ENCODE assay signal across 14 cellular contexts in genomic region chr22:45834795-45835194, GRCh38.
A peak's percentile ranks its signal among the peaks of the same experiment; 100 is the strongest.
DNase-seq lines count a peak whose midpoint lies in the region; ATAC-seq, FAIRE-seq and TF ChIP-seq lines count a peak whose summit lies in the region.
"Had no signal": no experiment of that assay in that cellular context is flagged by ENCODE, and none has a peak within 500 bp of the region (broad histone marks: within the 10 kb centered on the region; RNA-seq: fewer than 3 reads in every experiment).

No MANE protein-coding gene starts in this region.

- FAIRE-seq in frontal cortex (lab: Jason Lieb, UNC), result no peak
- FAIRE-seq: A549, GM12891, GM19239 had no signal

- intact Hi-C loops in CD4-positive, alpha-beta memory T cell (cut with micrococcal nuclease), result no loop called here

- H3K27ac ChIP-seq in BLaER1 treated with 17β-estradiol and CSF1 and Interleukin-3, amounts not matched to agents 10 nM and 100 nM, result no peak overlapping the region
- H3K27ac ChIP-seq in DND-41 (ENCODE audit: low read length), result no peak overlapping the region
- H3K27ac ChIP-seq in trophoblast cell (ENCODE audit: low read depth, low read length), result no peak overlapping the region
- H3K27ac ChIP-seq in CD4-positive, alpha-beta memory T cell (ENCODE audit: low read depth, low read length), result no peak overlapping the region
- H3K27ac ChIP-seq: A549 had no signal

- H3K23ac ChIP-seq in trophoblast cell (ENCODE audit: low read length), result no peak overlapping the region

- no peak overlapping the region for H3K4me3 Mint-ChIP-seq in CD4-positive, alpha-beta memory T cell
- H3K4me3 Mint-ChIP-seq: CD4-positive, CD25-positive, alpha-beta regulatory T cell had no signal

- H3K4me1 Mint-ChIP-seq in CD4-positive, alpha-beta memory T cell, result peaks cover 0 to 4% (median 0%) of the 10 kb centered on the region in 4 donors

- H2AFZ ChIP-seq in DND-41 (ENCODE audit: low read depth, low read length) (no peak overlapping the region), trophoblast cell (ENCODE audit: insufficient read depth, low read length, poor library complexity) (no peak overlapping the region)

- peaks cover 2% of the 10 kb centered on the region for H3K79me1 ChIP-seq in trophoblast cell (ENCODE audit: low read length)

- no peaks in the 10 kb centered on the region for H3K27me3 ChIP-seq in BLaER1 treated with 17β-estradiol and CSF1 and Interleukin-3, amounts not matched to agents 10 nM and 100 nM
- H3K27me3 ChIP-seq in DND-41 (ENCODE audit: insufficient read depth, low read length, poor library complexity) (no peaks in the 10 kb centered on the region), trophoblast cell (ENCODE audit: insufficient read depth, low read length) (no peaks in the 10 kb centered on the region)
- H3K27me3 ChIP-seq in CD4-positive, alpha-beta memory T cell (ENCODE audit: insufficient read depth, low read length), result no peaks in the 10 kb centered on the region
- H3K27me3 ChIP-seq: BE2C had no signal

- peaks cover 33 to 37% of the 10 kb centered on the region in 2 donors for H3K36me3 Mint-ChIP-seq in CD4-positive, alpha-beta memory T cell

- ATAC-seq in DND-41 (ENCODE audit: insufficient read depth, low read depth), result peak; percentile 65
- ATAC-seq: A549, HCT116 had no signal

- H4K12ac ChIP-seq in trophoblast cell (ENCODE audit: low read depth, low read length), result peak overlapping the region; percentile 32

- no peaks in the 10 kb centered on the region for H3K27me3 Mint-ChIP-seq in CD4-positive, alpha-beta memory T cell
- H3K27me3 Mint-ChIP-seq: CD4-positive, CD25-positive, alpha-beta regulatory T cell had no signal

- no peak overlapping the region for H3K9ac ChIP-seq in BLaER1 treated with 17β-estradiol and CSF1 and Interleukin-3, amounts not matched to agents 10 nM and 100 nM
- H3K9ac ChIP-seq in DND-41 (ENCODE audit: low read depth, low read length) (no peak overlapping the region), trophoblast cell (ENCODE audit: low read length) (no peak overlapping the region)

- no peak overlapping the region for H3K27ac Mint-ChIP-seq in CD4-positive, alpha-beta memory T cell

- H2AK5ac ChIP-seq in trophoblast cell (ENCODE audit: low read length), result no peak overlapping the region

- no peak overlapping the region for H3K18ac ChIP-seq in trophoblast cell (ENCODE audit: low read length)

- peaks cover 13 to 64% (median 35%) of the 10 kb centered on the region in 11 experiments; a peak in 18 of 22 replicates for H4K20me1 ChIP-seq in BLaER1 treated with 17β-estradiol and CSF1 and Interleukin-3, amounts not matched to agents 10 nM and 100 nM
- 0 out of 2 replicates have a peak, but pooled peaks cover 22% of the 10 kb centered on the region for H4K20me1 ChIP-seq in DND-41 (ENCODE audit: insufficient read depth, low read length)

- POLR2A ChIA-PET in CD4-positive, alpha-beta memory T cell (lab: Charles Lee; ENCODE audit: partially characterized antibody), result no interaction called here

- H3K4me3 ChIP-seq in BLaER1 treated with 17β-estradiol and CSF1 and Interleukin-3, amounts not matched to agents 10 nM and 100 nM, result no peak overlapping the region
- H3K4me3 ChIP-seq in DND-41 (ENCODE audit: low read depth in 1 of 2, low read length in 2 of 2) (no peak overlapping the region), trophoblast cell (ENCODE audit: low read depth, low read length) (no peak overlapping the region)
- no peak overlapping the region for H3K4me3 ChIP-seq in CD4-positive, alpha-beta memory T cell (ENCODE audit: low read length in 2 of 2)
- H3K4me3 ChIP-seq: A549 had no signal

- no peak overlapping the region for H2BK5ac ChIP-seq in trophoblast cell (ENCODE audit: low read depth, low read length, poor library complexity)

- peak; percentile 27 for DNase-seq in DND-41
- DNase-seq in SW480 (ENCODE audit: low spot score), result peak; percentile 96
- DNase-seq in trophoblast cell, result no peak
- DNase-seq in frontal cortex (ENCODE audit: low spot score in 2 of 2), result no peak
- DNase-seq in CD4-positive, alpha-beta memory T cell, result no peak
- DNase-seq: BE2C; Calu3; CD4-positive, CD25-positive, alpha-beta regulatory T cell; DMS 273 treated with DMSO at 0.1 percent for 48 hours had no signal

- H3K14ac ChIP-seq in trophoblast cell (ENCODE audit: low read length), result no peak overlapping the region

- no peaks in the 10 kb centered on the region for H3K79me2 ChIP-seq in DND-41 (ENCODE audit: insufficient read depth, low read length)
- peaks cover 2% of the 10 kb centered on the region for H3K79me2 ChIP-seq in trophoblast cell (ENCODE audit: control insufficient read depth, insufficient read depth, low read length, poor library complexity)

- no peak for TF ChIP-seq CTCF in DND-41 (IDR thresholded peaks at IDR 0.05; ENCODE audit: borderline replicate concordance, extremely low read depth, low read length, poor library complexity, severe bottlenecking)

- no peak overlapping the region for H2BK120ac ChIP-seq in trophoblast cell (ENCODE audit: insufficient read depth, low read length, poor library complexity)

- peak overlapping the region in 8 of 11 experiments; percentile 3 to 59 (median 44); a peak in 14 of 22 replicates for H3K4me2 ChIP-seq in BLaER1 treated with 17β-estradiol and CSF1 and Interleukin-3, amounts not matched to agents 10 nM and 100 nM
- H3K4me2 ChIP-seq in DND-41 (ENCODE audit: insufficient read depth, low read length) (no peak overlapping the region), trophoblast cell (ENCODE audit: low read length) (no peak overlapping the region)
- H3K4me2 ChIP-seq: A549 had no signal

- H3K36me3 ChIP-seq in BLaER1 treated with 17β-estradiol and CSF1 and Interleukin-3, amounts not matched to agents 10 nM and 100 nM, result peaks cover 17 to 50% (median 28%) of the 10 kb centered on the region in 11 experiments; a peak in 19 of 22 replicates
- H3K36me3 ChIP-seq in DND-41 (ENCODE audit: insufficient read depth, low read length) (peaks cover 17% of the 10 kb centered on the region; the same call in 1 of the 2 replicates), trophoblast cell (ENCODE audit: control insufficient read depth in 1 of 2, insufficient read depth in 2 of 2, low read length in 2 of 2) (peaks cover 14% of the 10 kb centered on the region in 2 experiments)
- H3K36me3 ChIP-seq in CD4-positive, alpha-beta memory T cell (ENCODE audit: insufficient read depth, low read length), result no peaks in the 10 kb centered on the region

- CTCF ChIA-PET in CD4-positive, alpha-beta memory T cell (lab: Charles Lee; ENCODE audit: partially characterized antibody), result no interaction called here

- no peak overlapping the region for H4K91ac ChIP-seq in trophoblast cell (ENCODE audit: low read depth, low read length)

- no peak overlapping the region for H3K4ac ChIP-seq in trophoblast cell (ENCODE audit: low read depth, low read length)

- H3K9me3 Mint-ChIP-seq in CD4-positive, alpha-beta memory T cell, result peaks cover 0 to 3% (median 0%) of the 10 kb centered on the region in 8 donors
- H3K9me3 Mint-ChIP-seq: CD4-positive, CD25-positive, alpha-beta regulatory T cell had no signal

- peaks cover 0 to 4% (median 3%) of the 10 kb centered on the region in 11 experiments; a peak in 16 of 22 replicates for H3K9me3 ChIP-seq in BLaER1 treated with 17β-estradiol and CSF1 and Interleukin-3, amounts not matched to agents 10 nM and 100 nM (replicated peaks in 1 of 11)
- H3K9me3 ChIP-seq in DND-41 (ENCODE audit: insufficient read depth, low read length, severe bottlenecking) (no peaks in the 10 kb centered on the region), trophoblast cell (ENCODE audit: insufficient read depth, low read depth, low read length) (no peaks in the 10 kb centered on the region)
- H3K9me3 ChIP-seq in CD4-positive, alpha-beta memory T cell (ENCODE audit: control insufficient read depth in 1 of 2, low read length in 2 of 2), result no peaks in the 10 kb centered on the region
- H3K9me3 ChIP-seq: BE2C had no signal

- no CpG with 5 or more reads among the region's 10 CpGs for WGBS in trophoblast cell (ENCODE audit: extremely low coverage, insufficient coverage, insufficient read length)

- H3K4me1 ChIP-seq in BLaER1 treated with 17β-estradiol and CSF1 and Interleukin-3, amounts not matched to agents 10 nM and 100 nM, result peaks cover 0 to 40% (median 27%) of the 10 kb centered on the region in 10 experiments; a peak in 14 of 20 replicates
- no peaks in the 10 kb centered on the region for H3K4me1 ChIP-seq in DND-41 (ENCODE audit: insufficient read depth, low read length)
- H3K4me1 ChIP-seq in trophoblast cell (ENCODE audit: control insufficient read depth in 1 of 2, insufficient read depth in 2 of 2, low read length in 2 of 2), result peaks cover 3% of the 10 kb centered on the region in 2 experiments
- no peaks in the 10 kb centered on the region for H3K4me1 ChIP-seq in CD4-positive, alpha-beta memory T cell (ENCODE audit: insufficient read depth, low read length)
- H3K4me1 ChIP-seq: BE2C had no signal

- no peak overlapping the region for H2BK12ac ChIP-seq in trophoblast cell (ENCODE audit: low read length)

- no peak overlapping the region for H4K8ac ChIP-seq in trophoblast cell (ENCODE audit: low read depth, low read length)

Comparison
In these comparisons a context has a peak if more than half of its experiments do, and no peak if none do; other contexts are left out.
1. H3K4me2 ChIP-seq: peak in BLaER1 treated with 17β-estradiol and CSF1 and Interleukin-3, amounts not matched to agents 10 nM and 100 nM (8 of 11); none in DND-41 (single experiment) and trophoblast cell (single experiment).
2. DNase-seq: peak in DND-41 (single experiment) and SW480 (single experiment); none in trophoblast cell (0 of 2), frontal cortex (0 of 2) and CD4-positive, alpha-beta memory T cell (0 of 5).